Comparison of ENCODE assay signal across 7 cellular contexts in the genomic region with DNA sequence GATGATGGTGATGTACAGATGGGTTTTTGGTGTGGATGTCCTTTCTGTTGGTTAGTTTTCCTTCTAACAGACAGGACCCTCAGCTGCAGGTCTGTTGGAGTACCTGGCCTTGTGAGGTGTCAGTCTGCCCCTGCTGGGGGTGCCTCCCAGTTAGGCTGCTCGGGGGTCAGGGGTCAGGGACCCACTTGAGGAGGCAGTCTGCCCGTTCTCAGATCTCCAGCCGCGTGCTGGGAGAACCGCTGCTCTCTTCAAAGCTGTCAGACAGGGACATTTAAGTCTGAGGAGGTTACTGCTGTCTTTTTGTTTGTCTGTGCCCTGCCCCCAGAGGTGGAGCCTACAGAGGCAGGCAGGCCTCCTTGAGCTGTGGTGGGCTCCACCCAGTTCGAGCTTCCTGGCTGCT.
DNase-seq lines count a peak whose midpoint lies in the region; ATAC-seq and TF ChIP-seq lines count a peak whose summit lies in the region.
"Not testable (repeated sequence)": the region's sequence is repeated elsewhere in the genome, so short reads cannot be mapped to it uniquely, and the experiment has no call there.

No MANE protein-coding gene starts in this region.

- 5% methylated on average over 3 of the region's 6 CpGs; no CpG with 5 or more reads in 1 of the 2 experiments for WGBS in ectodermal cell, 2 experiments

- H3F3A ChIP-seq in GM23338 (replicated peaks; ENCODE audit: low read depth): not testable (repeated sequence)

- H3K4me1 Mint-ChIP-seq in GM23338: peaks cover 11% of the 10 kb centered on the region
- H3K4me1 Mint-ChIP-seq in T-cell: peaks cover 23 to 38% (median 35%) of the 10 kb centered on the region in 3 donors
- peaks cover 25% of the 10 kb centered on the region for H3K4me1 Mint-ChIP-seq in activated naive CD4-positive, alpha-beta T cell treated with anti-CD3 and anti-CD28 coated beads for 36 hours (ENCODE audit: low read depth)
- peaks cover 24 to 31% (median 26%) of the 10 kb centered on the region in 3 donors for H3K4me1 Mint-ChIP-seq in naive B cell

- ATAC-seq in GM23338; T-cell (replicated peaks in 1 of 4); naive B cell (ENCODE audit: low read depth in 2 of 2): not testable (repeated sequence)

- peaks cover 19% of the 10 kb centered on the region for H3K79me2 ChIP-seq in GM23338 (replicated peaks; ENCODE audit: insufficient read depth)

- peak overlapping the region; percentile 73 for H3K4me2 ChIP-seq in GM23338

- CTCF ChIA-PET in T-cell (lab: Charles Lee); activated naive CD4-positive, alpha-beta T cell treated with anti-CD3 and anti-CD28 coated beads for 36 hours (lab: Charles Lee): not testable (repeated sequence)

- POLR2A ChIA-PET in T-cell (lab: Charles Lee): not testable (repeated sequence)

- H3K4me3 Mint-ChIP-seq in GM23338 (peak overlapping the region; percentile 76; the same call in 2 of the 3 replicates), T-cell (peak overlapping the region; percentile 63 to 81 (median 78)), naive B cell (peak overlapping the region; percentile 31 to 90 (median 76))
- peak overlapping the region; percentile 67 for H3K4me3 Mint-ChIP-seq in activated naive CD4-positive, alpha-beta T cell treated with anti-CD3 and anti-CD28 coated beads for 36 hours

- not testable (repeated sequence) for H3K36me3 ChIP-seq in GM23338 (ENCODE audit: insufficient read depth); ectodermal cell (ENCODE audit: control insufficient read depth, insufficient read depth, low read length); left ventricle myocardium inferior

- H3K27ac ChIP-seq in GM23338 (ENCODE audit: low read depth); ectodermal cell (ENCODE audit: insufficient read depth, low read depth, low read length, poor library complexity, severe bottlenecking); left ventricle myocardium inferior (replicated peaks); skin epidermis: not testable (repeated sequence)

- H3K4me1 ChIP-seq in GM23338 (ENCODE audit: insufficient read depth); ectodermal cell (ENCODE audit: control insufficient read depth, insufficient read depth, low read length); left ventricle myocardium inferior: not testable (repeated sequence)

- not testable (repeated sequence) for H4K20me1 ChIP-seq in GM23338 (replicated peaks; ENCODE audit: insufficient read depth)

- DNase-seq in GM23338 (ENCODE audit: low spot score); T-cell; activated naive CD4-positive, alpha-beta T cell treated with anti-CD3 and anti-CD28 coated beads for 36 hours; left ventricle myocardium inferior; naive B cell: not testable (repeated sequence)

- not testable (repeated sequence) for H3K27me3 Mint-ChIP-seq in GM23338 (ENCODE audit: insufficient read depth, low read depth, poor library complexity); T-cell; activated naive CD4-positive, alpha-beta T cell treated with anti-CD3 and anti-CD28 coated beads for 36 hours (ENCODE audit: low read depth); naive B cell

- H3K9me2 ChIP-seq in GM23338 (ENCODE audit: insufficient read depth): not testable (repeated sequence)

- not testable (repeated sequence) for H3K9me3 Mint-ChIP-seq in GM23338; T-cell; activated naive CD4-positive, alpha-beta T cell treated with anti-CD3 and anti-CD28 coated beads for 36 hours; naive B cell

- TF ChIP-seq CTCF in GM23338 (conservative IDR thresholded peaks at IDR 0.05; ENCODE audit: low read depth in 2 of 2); left ventricle myocardium inferior (IDR thresholded peaks at IDR 0.05; ENCODE audit: borderline replicate concordance): not testable (repeated sequence)

- H3K27ac Mint-ChIP-seq in GM23338; activated naive CD4-positive, alpha-beta T cell treated with anti-CD3 and anti-CD28 coated beads for 36 hours: not testable (repeated sequence)
- peak overlapping the region; percentile 75 to 77 for H3K27ac Mint-ChIP-seq in T-cell
- H3K27ac Mint-ChIP-seq in naive B cell: peak overlapping the region in 1 of 6 donors; percentile 7

- intact Hi-C loops in activated naive CD4-positive, alpha-beta T cell treated with anti-CD3 and anti-CD28 coated beads for 36 hours (cut with micrococcal nuclease); left ventricle myocardium inferior (cut with micrococcal nuclease): not testable (repeated sequence)

- H3K9me3 ChIP-seq in ectodermal cell (ENCODE audit: control insufficient read depth, low read length); left ventricle myocardium inferior (replicated peaks): not testable (repeated sequence)

- not testable (repeated sequence) for H3K27me3 ChIP-seq in GM23338 (ENCODE audit: insufficient read depth); ectodermal cell (ENCODE audit: control insufficient read depth, insufficient read depth, low read length, poor library complexity, severe bottlenecking); left ventricle myocardium inferior (ENCODE audit: low read depth)

- not testable (repeated sequence) for H2AFZ ChIP-seq in GM23338

- not testable (repeated sequence) for H3K36me3 Mint-ChIP-seq in GM23338 (ENCODE audit: low read depth); T-cell; activated naive CD4-positive, alpha-beta T cell treated with anti-CD3 and anti-CD28 coated beads for 36 hours (ENCODE audit: low read depth); naive B cell

- H3K4me3 ChIP-seq in GM23338 (peak overlapping the region; percentile 68), ectodermal cell (ENCODE audit: insufficient read depth, low read depth, low read length) (peak overlapping the region; percentile 10), left ventricle myocardium inferior (peak overlapping the region; percentile 58), skin epidermis (peak overlapping the region in 6 of 7 experiments; percentile 19 to 30 (median 24))

Comparison
In these comparisons a context has a peak if more than half of its experiments do, and no peak if none do; other contexts are left out.
1. H3K4me3 ChIP-seq: peak in every context shown above with its lines; median percentile 68 in GM23338; 58 in left ventricle myocardium inferior; 24 in skin epidermis; 10 in ectodermal cell.